15 cellular contexts compared by ENCODE assay signal in the genomic region with DNA sequence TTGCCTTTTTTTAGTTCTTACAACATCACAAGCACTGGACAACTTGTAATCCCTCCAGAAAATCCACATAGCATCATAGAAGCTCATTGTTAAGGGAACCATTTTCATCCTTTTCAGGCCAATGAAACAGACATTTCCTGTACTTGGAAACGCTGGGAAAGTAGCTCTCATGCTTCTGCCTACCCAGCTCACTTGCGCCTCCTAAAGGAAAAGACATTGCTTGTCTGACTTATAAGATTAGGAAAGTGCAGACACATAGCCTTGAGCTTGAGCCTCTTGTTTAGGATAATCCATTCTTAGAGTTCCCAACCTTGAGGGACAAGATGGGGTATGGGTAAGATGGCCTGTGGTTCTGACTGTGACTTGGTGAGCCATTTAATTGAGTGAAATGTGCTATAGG.
DNase-seq lines count a peak whose midpoint lies in the region; TF ChIP-seq lines count a peak whose summit lies in the region.
"Had no signal": no experiment of that assay in that cellular context is flagged by ENCODE, and none has a peak within 500 bp of the region (broad histone marks: within the 10 kb centered on the region; RNA-seq: fewer than 3 reads in every experiment).

No MANE protein-coding gene starts in this region.

- no peak overlapping the region for H3K9ac ChIP-seq in NT2/D1 (ENCODE audit: insufficient read length, low read depth)

- H3K4me3 ChIP-seq in NT2/D1 (ENCODE audit: insufficient read length, low read depth) (no peak overlapping the region), epithelial cell of esophagus (ENCODE audit: low read length) (no peak overlapping the region)
- H3K4me3 ChIP-seq: gastroesophageal sphincter, lung, pancreas, stomach had no signal

- H3K36me3 ChIP-seq in NT2/D1 (ENCODE audit: insufficient read depth, insufficient read length, low read length) = no peaks in the 10 kb centered on the region
- H3K36me3 ChIP-seq: gastroesophageal sphincter, pancreas, stomach had no signal

- H3K4me1 ChIP-seq in NT2/D1 (ENCODE audit: insufficient read depth, insufficient read length) = no peaks in the 10 kb centered on the region
- H3K4me1 ChIP-seq: gastroesophageal sphincter, pancreas, stomach had no signal

- DNase-seq in HPDE6-E6E7 (ENCODE audit: extremely low spot score) (peak; percentile 4), NT2/D1 (ENCODE audit: low read depth, low spot score) (peak; percentile 13), epithelial cell of esophagus (ENCODE audit: low read depth) (peak; percentile 50), pons (ENCODE audit: low spot score) (peak; percentile 45), NCI-H345 treated with DMSO at 0.1 percent for 48 hours (lab: John Stamatoyannopoulos, UW; ENCODE audit: unreplicated experiment) (no peak), chondrocyte (ENCODE audit: low spot score) (no peak)
- no peak for DNase-seq in stimulated activated naive CD4-positive, alpha-beta T cell (lab: John Stamatoyannopoulos, UW)
- DNase-seq: activated CD4-positive, alpha-beta T cell treated with anti-CD3 and anti-CD28 coated beads, Interleukin-2, amount 50 U/mL, for 48 hours; activated naive CD4-positive, alpha-beta T cell treated with anti-CD3 and anti-CD28 coated beads, Interleukin-2, amount 10 ng/mL, durations not matched to agents 7 days and 5 days; NCI-H345; pancreas; stimulated activated CD4-positive, alpha-beta T cell treated with anti-CD3 and anti-CD28 coated beads, Interleukin-4, amount 100 ng/mL, for 1 hour; stomach had no signal

- no peaks in the 10 kb centered on the region for H3K36me3 Mint-ChIP-seq in chondrocyte (ENCODE audit: low read depth)
- H3K36me3 Mint-ChIP-seq: activated naive CD4-positive, alpha-beta T cell treated with anti-CD3 and anti-CD28 coated beads, Interleukin-2, amount 10 ng/mL, durations not matched to agents 7 days and 5 days had no signal

- H3K27ac Mint-ChIP-seq in chondrocyte (ENCODE audit: unreplicated experiment) = no peak overlapping the region
- H3K27ac Mint-ChIP-seq: activated naive CD4-positive, alpha-beta T cell treated with anti-CD3 and anti-CD28 coated beads, Interleukin-2, amount 10 ng/mL, durations not matched to agents 7 days and 5 days had no signal

- no peaks in the 10 kb centered on the region for H3K27me3 ChIP-seq in NT2/D1 (ENCODE audit: insufficient read depth, insufficient read length)
- H3K27me3 ChIP-seq: gastroesophageal sphincter, pancreas, stomach had no signal

- TF ChIP-seq CTCF in epithelial cell of esophagus (IDR thresholded peaks at IDR 0.05; ENCODE audit: insufficient read depth, low read depth, low read length, missing control alignments) (no peak), chondrocyte (IDR thresholded peaks at IDR 0.05) (no peak)

- H3K9me3 Mint-ChIP-seq in chondrocyte (ENCODE audit: low read depth) = peaks cover 17% of the 10 kb centered on the region

- no peaks in the 10 kb centered on the region for H3K4me1 Mint-ChIP-seq in chondrocyte (ENCODE audit: low read depth)
- H3K4me1 Mint-ChIP-seq: activated naive CD4-positive, alpha-beta T cell treated with anti-CD3 and anti-CD28 coated beads, Interleukin-2, amount 10 ng/mL, durations not matched to agents 7 days and 5 days had no signal

- H3K9me3 ChIP-seq in NT2/D1 (ENCODE audit: insufficient read depth, low read length) = no peaks in the 10 kb centered on the region
- H3K9me3 ChIP-seq: gastroesophageal sphincter, pancreas had no signal

- no peaks in the 10 kb centered on the region for H3K27me3 Mint-ChIP-seq in chondrocyte (ENCODE audit: low read depth)
- H3K27me3 Mint-ChIP-seq: activated naive CD4-positive, alpha-beta T cell treated with anti-CD3 and anti-CD28 coated beads, Interleukin-2, amount 10 ng/mL, durations not matched to agents 7 days and 5 days had no signal

- no peak overlapping the region for H3K4me3 Mint-ChIP-seq in chondrocyte (ENCODE audit: unreplicated experiment)
- H3K4me3 Mint-ChIP-seq: activated naive CD4-positive, alpha-beta T cell treated with anti-CD3 and anti-CD28 coated beads, Interleukin-2, amount 10 ng/mL, durations not matched to agents 7 days and 5 days had no signal

Comparison
In these comparisons a context has a peak if more than half of its experiments do, and no peak if none do; other contexts are left out.
1. DNase-seq: peak in HPDE6-E6E7 (single experiment), NT2/D1 (single experiment), epithelial cell of esophagus (single experiment) and pons (single experiment); none in NCI-H345 treated with DMSO at 0.1 percent for 48 hours (single experiment), stimulated activated naive CD4-positive, alpha-beta T cell (0 of 6) and chondrocyte (single experiment).